ENCODE assay signal across 1 cellular context in the genomic region with DNA sequence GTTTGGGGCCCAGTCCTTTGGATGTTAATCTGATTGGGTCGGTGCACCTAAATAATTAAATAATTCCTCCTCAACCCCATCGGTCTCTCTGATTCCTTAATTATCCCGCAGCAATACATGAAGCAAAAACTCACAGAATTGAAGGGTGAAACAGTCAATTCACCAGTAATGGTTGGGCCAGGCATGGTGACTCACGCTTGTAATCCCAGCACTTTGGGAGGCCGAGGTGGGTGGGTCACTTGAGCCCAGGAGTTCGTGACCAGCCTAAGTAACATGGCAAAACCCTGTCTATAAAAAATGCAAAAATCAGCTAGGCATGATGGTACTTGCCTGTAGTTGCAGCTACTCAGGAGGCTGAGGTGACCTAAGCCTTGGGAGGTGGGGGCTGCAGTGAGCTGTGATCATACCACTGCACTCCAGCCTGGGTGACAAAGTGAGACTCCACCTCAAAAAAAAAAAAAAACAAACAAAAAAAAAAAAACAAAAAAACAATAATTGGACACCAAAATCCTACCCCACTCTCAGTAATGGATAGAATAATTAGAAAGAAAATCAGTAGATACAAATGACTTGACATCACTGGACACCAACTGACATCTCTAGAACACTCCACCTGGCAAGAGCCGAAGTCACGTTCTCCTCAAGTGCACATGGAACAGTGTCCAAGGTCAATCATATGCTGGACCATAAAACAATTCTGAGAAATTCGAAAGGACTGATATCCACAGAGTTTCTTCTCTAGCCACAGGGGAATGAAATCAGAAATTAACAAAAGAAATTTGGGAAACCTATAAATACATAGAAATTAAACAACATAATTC.
TF ChIP-seq lines count a peak whose summit lies in the region.

No MANE protein-coding gene starts in this region.

TF ChIP-seq in HEK293, 187 proteins besides CTCF, POLR2A, EP300 and RAD21 (continued from another document):
- TF ChIP-seq, protein P1, sequence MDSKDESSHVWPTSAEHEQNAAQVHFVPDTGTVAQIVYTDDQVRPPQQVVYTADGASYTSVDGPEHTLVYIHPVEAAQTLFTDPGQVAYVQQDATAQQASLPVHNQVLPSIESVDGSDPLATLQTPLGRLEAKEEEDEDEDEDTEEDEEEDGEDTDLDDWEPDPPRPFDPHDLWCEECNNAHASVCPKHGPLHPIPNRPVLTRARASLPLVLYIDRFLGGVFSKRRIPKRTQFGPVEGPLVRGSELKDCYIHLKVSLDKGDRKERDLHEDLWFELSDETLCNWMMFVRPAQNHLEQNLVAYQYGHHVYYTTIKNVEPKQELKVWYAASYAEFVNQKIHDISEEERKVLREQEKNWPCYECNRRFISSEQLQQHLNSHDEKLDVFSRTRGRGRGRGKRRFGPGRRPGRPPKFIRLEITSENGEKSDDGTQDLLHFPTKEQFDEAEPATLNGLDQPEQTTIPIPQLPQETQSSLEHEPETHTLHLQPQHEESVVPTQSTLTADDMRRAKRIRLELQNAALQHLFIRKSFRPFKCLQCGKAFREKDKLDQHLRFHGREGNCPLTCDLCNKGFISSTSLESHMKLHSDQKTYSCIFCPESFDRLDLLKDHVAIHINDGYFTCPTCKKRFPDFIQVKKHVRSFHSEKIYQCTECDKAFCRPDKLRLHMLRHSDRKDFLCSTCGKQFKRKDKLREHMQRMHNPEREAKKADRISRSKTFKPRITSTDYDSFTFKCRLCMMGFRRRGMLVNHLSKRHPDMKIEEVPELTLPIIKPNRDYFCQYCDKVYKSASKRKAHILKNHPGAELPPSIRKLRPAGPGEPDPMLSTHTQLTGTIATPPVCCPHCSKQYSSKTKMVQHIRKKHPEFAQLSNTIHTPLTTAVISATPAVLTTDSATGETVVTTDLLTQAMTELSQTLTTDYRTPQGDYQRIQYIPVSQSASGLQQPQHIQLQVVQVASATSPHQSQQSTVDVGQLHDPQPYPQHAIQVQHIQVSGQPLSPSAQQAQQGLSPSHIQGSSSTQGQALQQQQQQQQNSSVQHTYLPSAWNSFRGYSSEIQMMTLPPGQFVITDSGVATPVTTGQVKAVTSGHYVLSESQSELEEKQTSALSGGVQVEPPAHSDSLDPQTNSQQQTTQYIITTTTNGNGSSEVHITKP (tag by site-specific recombination; IDR thresholded peaks at IDR 0.05): peak; percentile 87
- TF ChIP-seq ZNF391 (tag by site-specific recombination; IDR thresholded peaks at IDR 0.05; ENCODE audit: borderline replicate concordance, low read depth) (no peak), SP7 (tag by site-specific recombination; IDR thresholded peaks at IDR 0.05) (0 out of 2 replicates have a peak, but pooled peaks have one; percentile 20), ZNF548 (tag by site-specific recombination; IDR thresholded peaks at IDR 0.05) (no peak), ZNF274 (IDR thresholded peaks at IDR 0.05; ENCODE audit: low read length) (no peak), ZNF274 (tag by site-specific recombination; IDR thresholded peaks at IDR 0.05; ENCODE audit: borderline replicate concordance) (no peak), GLI2 (tag by site-specific recombination; IDR thresholded peaks at IDR 0.05; ENCODE audit: borderline replicate concordance, low read depth) (no peak), ZBTB17 (tag by site-specific recombination; IDR thresholded peaks at IDR 0.05) (0 out of 2 replicates have a peak, but pooled peaks have one; percentile 29), ZNF214 (tag by site-specific recombination; IDR thresholded peaks at IDR 0.05; ENCODE audit: borderline replicate concordance) (no peak), GLIS2 (tag by site-specific recombination; IDR thresholded peaks at IDR 0.05) (no peak; the same call in 1 of the 2 replicates), MEIS1 (CRISPR knock-in tag; IDR thresholded peaks at IDR 0.05; ENCODE audit: borderline replicate concordance) (no peak), KLF16 (tag by site-specific recombination; IDR thresholded peaks at IDR 0.05) (no peak)
- TF ChIP-seq, protein P2, sequence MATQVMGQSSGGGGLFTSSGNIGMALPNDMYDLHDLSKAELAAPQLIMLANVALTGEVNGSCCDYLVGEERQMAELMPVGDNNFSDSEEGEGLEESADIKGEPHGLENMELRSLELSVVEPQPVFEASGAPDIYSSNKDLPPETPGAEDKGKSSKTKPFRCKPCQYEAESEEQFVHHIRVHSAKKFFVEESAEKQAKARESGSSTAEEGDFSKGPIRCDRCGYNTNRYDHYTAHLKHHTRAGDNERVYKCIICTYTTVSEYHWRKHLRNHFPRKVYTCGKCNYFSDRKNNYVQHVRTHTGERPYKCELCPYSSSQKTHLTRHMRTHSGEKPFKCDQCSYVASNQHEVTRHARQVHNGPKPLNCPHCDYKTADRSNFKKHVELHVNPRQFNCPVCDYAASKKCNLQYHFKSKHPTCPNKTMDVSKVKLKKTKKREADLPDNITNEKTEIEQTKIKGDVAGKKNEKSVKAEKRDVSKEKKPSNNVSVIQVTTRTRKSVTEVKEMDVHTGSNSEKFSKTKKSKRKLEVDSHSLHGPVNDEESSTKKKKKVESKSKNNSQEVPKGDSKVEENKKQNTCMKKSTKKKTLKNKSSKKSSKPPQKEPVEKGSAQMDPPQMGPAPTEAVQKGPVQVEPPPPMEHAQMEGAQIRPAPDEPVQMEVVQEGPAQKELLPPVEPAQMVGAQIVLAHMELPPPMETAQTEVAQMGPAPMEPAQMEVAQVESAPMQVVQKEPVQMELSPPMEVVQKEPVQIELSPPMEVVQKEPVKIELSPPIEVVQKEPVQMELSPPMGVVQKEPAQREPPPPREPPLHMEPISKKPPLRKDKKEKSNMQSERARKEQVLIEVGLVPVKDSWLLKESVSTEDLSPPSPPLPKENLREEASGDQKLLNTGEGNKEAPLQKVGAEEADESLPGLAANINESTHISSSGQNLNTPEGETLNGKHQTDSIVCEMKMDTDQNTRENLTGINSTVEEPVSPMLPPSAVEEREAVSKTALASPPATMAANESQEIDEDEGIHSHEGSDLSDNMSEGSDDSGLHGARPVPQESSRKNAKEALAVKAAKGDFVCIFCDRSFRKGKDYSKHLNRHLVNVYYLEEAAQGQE (tag by site-specific recombination; IDR thresholded peaks at IDR 0.05): no peak
- TF ChIP-seq, protein P3, sequence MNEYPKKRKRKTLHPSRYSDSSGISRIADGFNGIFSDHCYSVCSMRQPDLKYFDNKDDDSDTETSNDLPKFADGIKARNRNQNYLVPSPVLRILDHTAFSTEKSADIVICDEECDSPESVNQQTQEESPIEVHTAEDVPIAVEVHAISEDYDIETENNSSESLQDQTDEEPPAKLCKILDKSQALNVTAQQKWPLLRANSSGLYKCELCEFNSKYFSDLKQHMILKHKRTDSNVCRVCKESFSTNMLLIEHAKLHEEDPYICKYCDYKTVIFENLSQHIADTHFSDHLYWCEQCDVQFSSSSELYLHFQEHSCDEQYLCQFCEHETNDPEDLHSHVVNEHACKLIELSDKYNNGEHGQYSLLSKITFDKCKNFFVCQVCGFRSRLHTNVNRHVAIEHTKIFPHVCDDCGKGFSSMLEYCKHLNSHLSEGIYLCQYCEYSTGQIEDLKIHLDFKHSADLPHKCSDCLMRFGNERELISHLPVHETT (tag by site-specific recombination; IDR thresholded peaks at IDR 0.05): no peak
